Comparison of ENCODE assay signal across 16 cellular contexts in genomic region chr6:139577124-139577800, GRCh38.
DNase-seq lines count a peak whose midpoint lies in the region; ATAC-seq and TF ChIP-seq lines count a peak whose summit lies in the region.
"Had no signal": no experiment of that assay in that cellular context is flagged by ENCODE, and none has a peak within 500 bp of the region (broad histone marks: within the 10 kb centered on the region; RNA-seq: fewer than 3 reads in every experiment).

No MANE protein-coding gene starts in this region.

- DNase-seq in DMS79 (lab: John Stamatoyannopoulos, UW) (peak; percentile 65), SJSA1 (ENCODE audit: low read depth in 1 of 2, low spot score in 2 of 2) (no peak), fibroblast of lung (ENCODE audit: low read depth in 2 of 2) (peak in 1 of 2 donors; percentile 70), prostate gland (ENCODE audit: low spot score) (peak; percentile 28), sigmoid colon (no peak), activated T-cell treated with anti-CD3 and anti-CD28 coated beads for 4 hours (no peak)
- DNase-seq in activated naive CD4-positive, alpha-beta T cell treated with anti-CD3 and anti-CD28 coated beads, Interleukin-2, amount 50 U/mL, for 72 hours (ENCODE audit: low spot score in 2 of 2), result no peak
- DNase-seq: activated CD8-positive, alpha-beta T cell treated with anti-CD3 and anti-CD28 coated beads for 36 hours; activated gamma-delta T cell; central memory CD4-positive, alpha-beta T cell; KBM-7; NCI-H2029 treated with DMSO at 0.1 percent for 48 hours; NCI-H748 treated with DMSO at 0.1 percent for 48 hours; SIG-M5 had no signal

- H3K4me1 ChIP-seq in SJSA1 (replicated peaks) (peaks cover 23% of the 10 kb centered on the region), fibroblast of lung (ENCODE audit: control insufficient read depth, extremely low read depth, insufficient read depth, low read length) (peaks cover 17% of the 10 kb centered on the region), prostate gland (replicated peaks) (no peaks in the 10 kb centered on the region), sigmoid colon (peaks cover 0 to 20% (median 15%) of the 10 kb centered on the region in 4 donors)

- no peak overlapping the region for H3K27ac Mint-ChIP-seq in activated naive CD4-positive, alpha-beta T cell treated with anti-CD3 and anti-CD28 coated beads, Interleukin-2, amount 50 U/mL, for 72 hours
- H3K27ac Mint-ChIP-seq: activated CD8-positive, alpha-beta T cell treated with anti-CD3 and anti-CD28 coated beads for 36 hours had no signal

- 46% methylated on average over 6 of the region's 6 CpGs for WGBS in prostate gland
- 83 to 91% methylated on average over 6 of the region's 6 CpGs for WGBS in sigmoid colon, 2 donors

- peak overlapping the region; percentile 37 for H3K4me2 ChIP-seq in fibroblast of lung (ENCODE audit: extremely low read depth, insufficient read depth, low read length)

- H3K36me3 ChIP-seq in SJSA1, result no peaks in the 10 kb centered on the region
- H3K36me3 ChIP-seq in fibroblast of lung (ENCODE audit: control insufficient read depth, insufficient read depth, low read length), result no peaks in the 10 kb centered on the region
- H3K36me3 ChIP-seq in prostate gland, result no peaks in the 10 kb centered on the region
- no peaks in the 10 kb centered on the region for H3K36me3 ChIP-seq in sigmoid colon
- H3K36me3 ChIP-seq: neutrophil had no signal

- no peaks in the 10 kb centered on the region for H4K20me1 ChIP-seq in fibroblast of lung (ENCODE audit: control insufficient read depth, extremely low read depth, insufficient read depth, low read length)

- intact Hi-C loops in prostate gland (cut with DNase I), result no loop called here
- intact Hi-C loops in sigmoid colon (cut with DNase I), result no loop called here

- H3K36me3 Mint-ChIP-seq in activated naive CD4-positive, alpha-beta T cell treated with anti-CD3 and anti-CD28 coated beads, Interleukin-2, amount 50 U/mL, for 72 hours, result no peaks in the 10 kb centered on the region

- H3K27me3 ChIP-seq in SJSA1 (replicated peaks) (no peaks in the 10 kb centered on the region), fibroblast of lung (ENCODE audit: control insufficient read depth, insufficient read depth, low read length) (no peaks in the 10 kb centered on the region), prostate gland (replicated peaks; ENCODE audit: insufficient read depth) (no peaks in the 10 kb centered on the region), sigmoid colon (no peaks in the 10 kb centered on the region)
- H3K27me3 ChIP-seq: neutrophil had no signal

- H3K9me3 Mint-ChIP-seq in activated naive CD4-positive, alpha-beta T cell treated with anti-CD3 and anti-CD28 coated beads, Interleukin-2, amount 50 U/mL, for 72 hours, result peaks cover 3 to 8% of the 10 kb centered on the region in 2 donors

- H3K9me3 ChIP-seq in SJSA1 (replicated peaks), result no peaks in the 10 kb centered on the region
- no peaks in the 10 kb centered on the region for H3K9me3 ChIP-seq in fibroblast of lung (ENCODE audit: control insufficient read depth, insufficient read depth, low read depth, low read length)
- no peaks in the 10 kb centered on the region for H3K9me3 ChIP-seq in prostate gland
- H3K9me3 ChIP-seq in sigmoid colon, result peaks cover 0 to 5% (median 0%) of the 10 kb centered on the region in 4 donors
- H3K9me3 ChIP-seq: neutrophil had no signal

- H3K79me2 ChIP-seq in fibroblast of lung (ENCODE audit: control insufficient read depth, insufficient read depth, low read length), result no peaks in the 10 kb centered on the region

- TF ChIP-seq CTCF in fibroblast of lung (conservative IDR thresholded peaks at IDR 0.05 in 1 of 2, IDR thresholded peaks at IDR 0.05 in 1 of 2; ENCODE audit: low read depth in 1 of 2, low read length in 2 of 2) (no peak), prostate gland (IDR thresholded peaks at IDR 0.05) (no peak), sigmoid colon (IDR thresholded peaks at IDR 0.05) (no peak)

- no peak for ATAC-seq in activated CD4-positive, CD25-positive, alpha-beta regulatory T cell treated with anti-CD3 and anti-CD28 coated beads, Interleukin-2, amount 50 U/mL, for 24 hours
- no peak for ATAC-seq in activated naive CD4-positive, alpha-beta T cell treated with anti-CD3 and anti-CD28 coated beads, Interleukin-2, amount 50 U/mL, for 72 hours
- ATAC-seq: activated CD8-positive, alpha-beta T cell treated with anti-CD3 and anti-CD28 coated beads for 36 hours had no signal

- no peak overlapping the region for H2AFZ ChIP-seq in fibroblast of lung (ENCODE audit: low read length)

- H3K27ac ChIP-seq in SJSA1, result peak overlapping the region; percentile 95
- peak overlapping the region; percentile 85 for H3K27ac ChIP-seq in fibroblast of lung (ENCODE audit: insufficient read depth, low read length)
- H3K27ac ChIP-seq in prostate gland, result peak overlapping the region in 1 of 2 donors; percentile 1
- H3K27ac ChIP-seq in sigmoid colon, result peak overlapping the region in 2 of 4 donors; percentile 38 to 59
- H3K27ac ChIP-seq: neutrophil had no signal

- no peak for TF ChIP-seq EP300 in sigmoid colon (IDR thresholded peaks at IDR 0.05)

- H3K4me3 ChIP-seq in SJSA1, result no peak overlapping the region
- H3K4me3 ChIP-seq in fibroblast of lung (replicated peaks in 1 of 4; ENCODE audit: control extremely low read depth in 1 of 4, insufficient read depth in 1 of 4, low read depth in 3 of 4, low read length in 4 of 4), result no peak overlapping the region
- no peak overlapping the region for H3K4me3 ChIP-seq in prostate gland
- no peak overlapping the region for H3K4me3 ChIP-seq in sigmoid colon

- peak overlapping the region; percentile 25 for H3K9ac ChIP-seq in fibroblast of lung (ENCODE audit: insufficient read depth, low read length)

- TF ChIP-seq POLR2A in prostate gland (IDR thresholded peaks at IDR 0.05) (no peak), sigmoid colon (IDR thresholded peaks at IDR 0.05) (no peak)

Comparison
In these comparisons a context has a peak if more than half of its experiments do, and no peak if none do; other contexts are left out.
1. DNase-seq: peak in DMS79 (single experiment) and prostate gland (single experiment); none in SJSA1 (0 of 2), sigmoid colon (single experiment), activated T-cell treated with anti-CD3 and anti-CD28 coated beads for 4 hours (single experiment) and activated naive CD4-positive, alpha-beta T cell treated with anti-CD3 and anti-CD28 coated beads, Interleukin-2, amount 50 U/mL, for 72 hours (0 of 2).